8 cellular contexts compared by ENCODE assay signal in the genomic region with DNA sequence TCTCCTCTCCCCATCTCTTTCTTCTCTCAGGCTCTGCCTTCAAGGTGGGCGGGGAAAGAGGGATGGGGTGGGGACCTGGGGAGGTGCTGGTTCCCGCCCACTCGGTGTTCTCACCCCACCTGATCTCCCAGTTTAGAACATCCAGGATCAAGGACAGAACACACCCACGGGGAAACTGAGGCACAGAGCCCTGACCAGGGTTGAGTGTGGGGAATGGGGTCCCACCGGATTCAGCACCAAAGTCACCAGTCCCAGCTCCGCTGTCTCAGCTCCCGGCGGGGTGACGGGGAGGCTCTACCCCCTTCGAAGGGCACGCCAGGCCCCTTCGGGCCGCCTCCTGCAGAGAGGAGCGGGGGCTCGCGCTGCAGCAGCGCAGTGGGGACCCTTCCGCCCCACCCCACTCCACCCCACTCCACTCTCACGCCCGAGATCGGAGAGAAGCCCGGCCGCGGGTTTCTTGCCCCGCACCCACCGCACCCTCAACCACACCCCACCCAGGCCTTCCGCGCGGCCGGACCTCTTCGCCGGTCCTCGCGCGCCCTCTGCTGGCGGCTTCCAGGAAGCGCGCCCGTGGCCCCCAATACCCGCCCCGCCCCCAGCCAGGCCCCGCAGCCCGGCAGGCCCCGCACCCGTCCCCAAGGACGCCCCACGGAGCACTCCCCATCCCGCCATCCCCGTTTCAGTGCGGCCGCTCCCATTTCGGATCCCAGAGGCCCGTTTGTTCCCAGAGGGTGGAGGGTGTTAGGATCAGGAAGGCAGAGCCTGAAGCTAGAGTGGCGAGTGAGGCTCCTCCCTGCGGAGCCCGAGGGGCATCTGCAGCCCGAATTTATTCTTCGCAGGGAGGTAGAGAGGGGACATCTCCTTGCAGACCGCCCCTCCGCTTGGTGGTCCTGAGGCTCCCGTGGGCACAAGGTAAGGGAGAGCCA. TPM values are rescaled to one million over a fixed set of nuclear protein-coding genes. Genes with fewer than 3 reads are reported as not detected.
DNase-seq lines count a peak whose midpoint lies in the region; ATAC-seq and TF ChIP-seq lines count a peak whose summit lies in the region.

No MANE protein-coding gene starts in this region.

- POLR2A ChIA-PET in OCI-LY7 (lab: Charles Lee): interaction anchor here (0.7 to 1.2 kb wide), 2 partner anchors 14 to 103 kb away, joined by 3 to 4 read pairs; no protein-coding TSS in a partner anchor

- peaks cover 6 to 15% of the 10 kb centered on the region in 2 donors for H3K4me1 Mint-ChIP-seq in natural killer cell
- peaks cover 21 to 34% of the 10 kb centered on the region in 2 donors for H3K4me1 Mint-ChIP-seq in stimulated activated naive B cell treated with anti-CD40 and anti-IgM and Interleukin-4, amounts not matched to agents 10 μg/mL and 1 μg/mL and 100 μg/mL, for 72 hours

- H3K4me3 ChIP-seq in OCI-LY7 (ENCODE audit: low read depth, low read length, poor library complexity, severe bottlenecking): peak overlapping the region; percentile 66

- peaks cover 20% of the 10 kb centered on the region for H3K4me1 ChIP-seq in OCI-LY7 (ENCODE audit: insufficient read depth, low read length, poor library complexity, severe bottlenecking)

- no peaks in the 10 kb centered on the region for H3K9me3 Mint-ChIP-seq in natural killer cell
- H3K9me3 Mint-ChIP-seq in stimulated activated naive B cell treated with anti-CD40 and anti-IgM and Interleukin-4, amounts not matched to agents 10 μg/mL and 1 μg/mL and 100 μg/mL, for 72 hours: no peaks in the 10 kb centered on the region

- no TSS peak for BruUV-seq in OCI-LY7 (replicated peaks; lab: Mats Ljungman, UMichigan)

- no peak overlapping the region for H3K27ac Mint-ChIP-seq in natural killer cell
- peak overlapping the region; percentile 76 for H3K27ac Mint-ChIP-seq in stimulated activated naive B cell treated with anti-CD40 and anti-IgM and Interleukin-4, amounts not matched to agents 10 μg/mL and 1 μg/mL and 100 μg/mL, for 72 hours

- H2AFZ ChIP-seq in OCI-LY7 (ENCODE audit: low read length): peak overlapping the region; percentile 56

- no peaks in the 10 kb centered on the region for H3K36me3 ChIP-seq in OCI-LY7 (ENCODE audit: insufficient read depth, low read length)

- CTCF ChIA-PET in OCI-LY7 (lab: Charles Lee; ENCODE audit: unreplicated experiment): interaction anchor here (0.5 to 1.2 kb wide), 4 partner anchors 10 to 319 kb away, joined by 3 to 9 read pairs (median 4); partner anchors contain the start of genes DPCD and POLL

- no peaks in the 10 kb centered on the region for H3K9me2 ChIP-seq in OCI-LY7 (ENCODE audit: insufficient read depth, low read length)

- peak overlapping the region; percentile 91 for H3K4me2 ChIP-seq in OCI-LY7 (ENCODE audit: low read length)

- H3K9me3 ChIP-seq in OCI-LY7 (ENCODE audit: low read length): no peaks in the 10 kb centered on the region

- H4K20me1 ChIP-seq in OCI-LY7 (ENCODE audit: insufficient read depth, low read length): no peaks in the 10 kb centered on the region

- H3K36me3 Mint-ChIP-seq in natural killer cell: no peaks in the 10 kb centered on the region
- peaks cover 6 to 19% of the 10 kb centered on the region in 2 donors for H3K36me3 Mint-ChIP-seq in stimulated activated naive B cell treated with anti-CD40 and anti-IgM and Interleukin-4, amounts not matched to agents 10 μg/mL and 1 μg/mL and 100 μg/mL, for 72 hours

- peaks cover 34 to 38% of the 10 kb centered on the region in 2 donors for H3K27me3 Mint-ChIP-seq in natural killer cell (ENCODE audit: low read depth in 2 of 2)
- peaks cover 53 to 61% of the 10 kb centered on the region in 2 donors for H3K27me3 Mint-ChIP-seq in stimulated activated naive B cell treated with anti-CD40 and anti-IgM and Interleukin-4, amounts not matched to agents 10 μg/mL and 1 μg/mL and 100 μg/mL, for 72 hours

- ATAC-seq in GM18907 (IDR thresholded peaks at IDR 0.05; ENCODE audit: unreplicated experiment) (peak; percentile 64), HG03442 (IDR thresholded peaks at IDR 0.05; ENCODE audit: unreplicated experiment) (peak; percentile 52), natural killer cell (peak; percentile 90 to 98 (median 94))
- ATAC-seq in stimulated activated naive B cell treated with anti-CD40 and anti-IgM and Interleukin-4, amounts not matched to agents 10 μg/mL and 1 μg/mL and 100 μg/mL, for 72 hours (replicated peaks): peak; percentile 80 to 85

- intact Hi-C loops in OCI-LY7 (cut with micrococcal nuclease; ENCODE audit: unreplicated experiment): loop anchor here (1.0 kb wide), 3 partner anchors 128 to 356 kb away; no protein-coding TSS in a partner anchor
- intact Hi-C loops in natural killer cell (cut with micrococcal nuclease): loop anchor here (1.0 kb wide), 4 partner anchors 34 to 409 kb away; no protein-coding TSS in a partner anchor

- DNase-seq in AML-193 (lab: John Stamatoyannopoulos, UW) (peak; percentile 52), OCI-LY7 (ENCODE audit: low spot score) (peak; percentile 76), activated T-helper 1 cell treated with Interleukin-2 at 50 U/mL for 16 hours (ENCODE audit: low read depth) (peak; percentile 74), fibroblast of peridontal ligament (ENCODE audit: extremely low read depth) (peak; percentile 63), natural killer cell (peak; percentile 86)
- DNase-seq in stimulated activated naive B cell treated with anti-CD40 and anti-IgM and Interleukin-4, amounts not matched to agents 10 μg/mL and 1 μg/mL and 100 μg/mL, for 72 hours: peak; percentile 66

- peak; percentile 81 for TF ChIP-seq CTCF in OCI-LY7 (conservative IDR thresholded peaks at IDR 0.05; ENCODE audit: low read length)
- peak; percentile 85 for TF ChIP-seq CTCF in natural killer cell (IDR thresholded peaks at IDR 0.05)

- peak overlapping the region; percentile 55 for H3K4me3 Mint-ChIP-seq in natural killer cell
- H3K4me3 Mint-ChIP-seq in stimulated activated naive B cell treated with anti-CD40 and anti-IgM and Interleukin-4, amounts not matched to agents 10 μg/mL and 1 μg/mL and 100 μg/mL, for 72 hours: peak overlapping the region; percentile 83 to 87

- no peaks in the 10 kb centered on the region for H3K79me2 ChIP-seq in OCI-LY7 (ENCODE audit: insufficient read depth, low read depth, low read length)

- no peak overlapping the region for H3K27ac ChIP-seq in OCI-LY7 (ENCODE audit: low read depth, low read length, poor library complexity, severe bottlenecking)

RNA-seq across cellular contexts. Expression of gene POLL, which starts 18.0 kb away (rescaled TPM):
- total RNA-seq in OCI-LY7 (2014; rRNA removed; shearing (Covaris generic)): 14.3 and 22.0 TPM in 2 replicates
- total RNA-seq in OCI-LY7 (2022) (34.0 and 35.6 TPM in 2 replicates), natural killer cell (10 to 100 TPM; 22.8 to 31.4 (median 26.1) TPM)

RNA-seq across cellular contexts. Expression of gene DPCD, which starts 18.0 kb away (rescaled TPM):
- 9.1 and 13.9 TPM in 2 replicates for total RNA-seq in OCI-LY7 (2014; rRNA removed; shearing (Covaris generic))
- total RNA-seq in OCI-LY7 (2022) (6.3 and 10.3 TPM in 2 replicates), natural killer cell (1 to 10 TPM in 1 of 3 donors, under 1 TPM in 2; 0.72 to 1.0 (median 0.83) TPM)
